ENCODE assay signal across 9 cellular contexts in the genomic region with DNA sequence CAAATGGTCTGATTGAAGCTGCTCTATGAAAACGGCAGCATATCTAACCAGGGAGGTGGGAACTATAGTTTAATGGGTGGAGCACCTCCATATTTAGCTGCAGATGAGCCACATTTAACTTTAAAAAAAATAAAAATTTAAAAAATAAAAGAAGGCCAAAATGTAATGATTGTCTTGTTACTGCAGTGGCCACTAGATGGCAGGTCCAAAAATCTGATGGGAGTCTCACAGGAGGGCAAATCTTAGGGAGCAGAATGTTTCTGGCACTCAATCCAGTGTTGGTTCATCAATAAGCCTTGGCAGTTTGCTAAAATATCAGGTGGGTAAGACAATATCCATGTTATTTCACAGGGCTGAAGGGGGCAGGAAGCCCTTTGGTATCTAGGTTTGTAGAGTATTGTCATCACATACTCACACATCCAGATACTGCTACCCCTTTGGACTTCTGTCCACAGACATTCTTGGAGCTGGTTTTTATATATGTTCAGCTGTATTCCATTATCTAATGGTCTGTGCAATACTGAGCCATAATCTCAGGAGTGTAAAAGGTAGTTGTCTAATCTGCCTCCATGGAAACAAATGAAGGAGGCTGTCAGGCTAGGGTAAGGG.
DNase-seq lines count a peak whose midpoint lies in the region; ATAC-seq and TF ChIP-seq lines count a peak whose summit lies in the region.
"Had no signal": no experiment of that assay in that cellular context is flagged by ENCODE, and none has a peak within 500 bp of the region (broad histone marks: within the 10 kb centered on the region; RNA-seq: fewer than 3 reads in every experiment).

No MANE protein-coding gene starts in this region.

- no peak overlapping the region for H2AFZ ChIP-seq in PC-3 (ENCODE audit: low read length)

- peaks cover 0 to 19% (median 1%) of the 10 kb centered on the region in 12 donors for H3K4me1 ChIP-seq in heart left ventricle
- no peaks in the 10 kb centered on the region for H3K4me1 ChIP-seq in PC-3 (ENCODE audit: insufficient read depth, low read length)
- no peaks in the 10 kb centered on the region for H3K4me1 ChIP-seq in upper lobe of right lung

- H3K36me3 ChIP-seq in heart left ventricle (peaks cover 0 to 19% (median 0%) of the 10 kb centered on the region in 9 donors), PC-3 (ENCODE audit: low read depth, low read length) (no peaks in the 10 kb centered on the region), upper lobe of right lung (no peaks in the 10 kb centered on the region)

- H3K9ac ChIP-seq in PC-3 (ENCODE audit: low read length), result no peak overlapping the region

- TF ChIP-seq CTCF in heart left ventricle (IDR thresholded peaks at IDR 0.05), result peak; percentile 19 to 59 (median 44)
- TF ChIP-seq CTCF in PC-3 (conservative IDR thresholded peaks at IDR 0.05; ENCODE audit: low read depth, low read length), result peak; percentile 61
- peak; percentile 71 for TF ChIP-seq CTCF in fibroblast of the aortic adventitia (IDR thresholded peaks at IDR 0.05; ENCODE audit: insufficient read depth, low read length)
- peak; percentile 42 for TF ChIP-seq CTCF in upper lobe of right lung (IDR thresholded peaks at IDR 0.05)

- DNase-seq in heart left ventricle, result no peak
- DNase-seq in cardiac septum (ENCODE audit: low spot score), result no peak
- peak; percentile 27 for DNase-seq in PC-3
- peak; percentile 50 for DNase-seq in fibroblast of the aortic adventitia (ENCODE audit: low read depth)
- DNase-seq in upper lobe of right lung, result no peak
- no peak for DNase-seq in UCSD-AML1 (lab: John Stamatoyannopoulos, UW; ENCODE audit: unreplicated experiment)
- DNase-seq in SKM-1 treated with dmso at 0.1 percent for 144 hours (lab: John Stamatoyannopoulos, UW; ENCODE audit: unreplicated experiment), result no peak
- DNase-seq: midbrain had no signal

- no peaks in the 10 kb centered on the region for H3K27me3 ChIP-seq in heart left ventricle
- H3K27me3 ChIP-seq in PC-3 (ENCODE audit: low read length), result no peaks in the 10 kb centered on the region
- no peaks in the 10 kb centered on the region for H3K27me3 ChIP-seq in upper lobe of right lung

- H3K9me2 ChIP-seq in PC-3 (replicated peaks; ENCODE audit: low read length), result no peaks in the 10 kb centered on the region

- peak in 2 of 4 donors; percentile 20 to 27 for ATAC-seq in heart left ventricle
- peak; percentile 70; the same call in 1 of the 2 replicates for ATAC-seq in PC-3
- no peak for ATAC-seq in upper lobe of right lung
- no peak for ATAC-seq in HG03460 (IDR thresholded peaks at IDR 0.05; ENCODE audit: unreplicated experiment)

- WGBS in heart left ventricle, 4 donors, result 58 to 74% (median 65%) methylated on average over 1 of the region's 1 CpG

- no peak overlapping the region for H3K4me3 ChIP-seq in heart left ventricle
- H3K4me3 ChIP-seq in PC-3 (ENCODE audit: low read length), result no peak overlapping the region
- H3K4me3 ChIP-seq in fibroblast of the aortic adventitia (ENCODE audit: low read depth, low read length), result no peak overlapping the region
- H3K4me3 ChIP-seq in upper lobe of right lung, result no peak overlapping the region

- intact Hi-C loops in heart left ventricle (cut with DNase I) (loop anchor here in 1 of 10 donors (2.0 kb wide), 1 partner anchor 20 kb away; no protein-coding TSS in a partner anchor), cardiac septum (cut with DNase I) (no loop called here), PC-3 (cut with micrococcal nuclease) (loop anchor here (10.0 kb wide), 1 partner anchor 568 kb away; no protein-coding TSS in a partner anchor), upper lobe of right lung (cut with DNase I) (no loop called here)

- POLR2A ChIA-PET in PC-3 (lab: Charles Lee; ENCODE audit: unreplicated experiment), result no interaction called here

- no peaks in the 10 kb centered on the region for H3F3A ChIP-seq in PC-3 (ENCODE audit: low read length, unreplicated experiment)

- H3K27ac ChIP-seq in heart left ventricle (no peak overlapping the region), PC-3 (ENCODE audit: low read length) (no peak overlapping the region), upper lobe of right lung (no peak overlapping the region)

- no peaks in the 10 kb centered on the region for H3K79me2 ChIP-seq in PC-3 (ENCODE audit: low read length)

- H3K9me3 ChIP-seq in heart left ventricle (no peaks in the 10 kb centered on the region), PC-3 (ENCODE audit: low read length) (no peaks in the 10 kb centered on the region), upper lobe of right lung (no peaks in the 10 kb centered on the region)

- TF ChIP-seq POLR2A in heart left ventricle (IDR thresholded peaks at IDR 0.05), result no peak

- H4K20me1 ChIP-seq in PC-3 (ENCODE audit: low read length), result no peaks in the 10 kb centered on the region

- H3K4me2 ChIP-seq in PC-3 (ENCODE audit: low read length), result no peak overlapping the region

- CTCF ChIA-PET in PC-3 (lab: Charles Lee), result no interaction called here

- no TSS peak for BruUV-seq in PC-3 (replicated peaks; lab: Mats Ljungman, UMichigan)

Comparison
In these comparisons a context has a peak if more than half of its experiments do, and no peak if none do; other contexts are left out.
1. DNase-seq: peak in PC-3 (single experiment) and fibroblast of the aortic adventitia (single experiment); none in heart left ventricle (0 of 5), cardiac septum (single experiment), upper lobe of right lung (single experiment), UCSD-AML1 (single experiment) and SKM-1 treated with dmso at 0.1 percent for 144 hours (single experiment).
2. Peak in every context shown above with its lines, with median percentiles within 50 percentile points of each other: CTCF ChIP-seq.